ENCODE assay signal across 8 cellular contexts in genomic region chr15:22979069-22979698, GRCh38. TPM values are rescaled to one million over a fixed set of nuclear protein-coding genes. Genes with fewer than 3 reads are reported as not detected.
DNase-seq lines count a peak whose midpoint lies in the region; ATAC-seq and TF ChIP-seq lines count a peak whose summit lies in the region.

No MANE protein-coding gene starts in this region.

- H3K27ac Mint-ChIP-seq in CD14-positive monocyte, result peak overlapping the region in 6 of 7 donors; percentile 8 to 71 (median 52)

- dilution Hi-C loops in mammary epithelial cell (cut with HindIII; ENCODE audit: low sequenced_read_pairs), result no loop called here

- peak overlapping the region; percentile 97 to 98 for H3K4me3 Mint-ChIP-seq in CD14-positive monocyte

- WGBS in mammary epithelial cell (ENCODE audit: low coverage, missing lambda C conversion rate), result 6% methylated on average over 24 of the region's 54 CpGs
- 1 to 2% (median 1%) methylated on average over 28 to 54 of the region's 54 CpGs for WGBS in spleen, 5 donors

- H3K27ac ChIP-seq in SK-N-MC, result no peak overlapping the region
- peak overlapping the region; percentile 71 for H3K27ac ChIP-seq in mammary epithelial cell (ENCODE audit: insufficient read depth, low read depth, low read length)
- H3K27ac ChIP-seq in spleen, result peak overlapping the region; percentile 17 to 87 (median 82)

- peaks cover 13 to 22% (median 15%) of the 10 kb centered on the region in 3 donors for H3K27me3 Mint-ChIP-seq in CD14-positive monocyte (ENCODE audit: low read depth in 3 of 3)

- TF ChIP-seq POLR2A in spleen (IDR thresholded peaks at IDR 0.05), result no peak

- DNase-seq in CD14-positive monocyte (ENCODE audit: low spot score), result no peak
- DNase-seq in SK-N-MC (ENCODE audit: low read depth, low spot score), result no peak
- DNase-seq in mammary epithelial cell, result peak; percentile 60
- peak; percentile 64 for DNase-seq in iris pigment epithelial cell (ENCODE audit: low read depth)
- DNase-seq in spleen, result peak; percentile 86
- DNase-seq in Ammon's horn (ENCODE audit: low spot score), result no peak

- H3K36me3 Mint-ChIP-seq in CD14-positive monocyte, result no peaks in the 10 kb centered on the region

- ATAC-seq in GM19324 (IDR thresholded peaks at IDR 0.05; ENCODE audit: low FRiP score, unreplicated experiment), result peak; percentile 48
- ATAC-seq in HG03439 (IDR thresholded peaks at IDR 0.05; ENCODE audit: unreplicated experiment), result peak; percentile 63

- H3K4me1 ChIP-seq in mammary epithelial cell (ENCODE audit: insufficient read depth, low read length) (peaks cover 11% of the 10 kb centered on the region), spleen (peaks cover 5 to 49% (median 23%) of the 10 kb centered on the region in 6 donors)

- H4K20me1 ChIP-seq in mammary epithelial cell (ENCODE audit: insufficient read depth, low read length), result no peaks in the 10 kb centered on the region

- in situ Hi-C loops in mammary epithelial cell (cut with MboI; ENCODE audit: low sequenced_read_pairs in 2 of 2), result no loop called here

- H3K9ac ChIP-seq in SK-N-MC (ENCODE audit: insufficient read length) (peak overlapping the region; percentile 72), mammary epithelial cell (ENCODE audit: insufficient read depth, low read length) (peak overlapping the region; percentile 75)

- peak overlapping the region; percentile 90 for H3K4me2 ChIP-seq in mammary epithelial cell (ENCODE audit: insufficient read depth, low read depth, low read length)

- H3K27me3 ChIP-seq in mammary epithelial cell (ENCODE audit: insufficient read depth, low read length), result no peaks in the 10 kb centered on the region
- peaks cover 0 to 31% (median 20%) of the 10 kb centered on the region in 7 donors for H3K27me3 ChIP-seq in spleen (replicated peaks in 1 of 7)

- peak overlapping the region; percentile 82 for H2AFZ ChIP-seq in mammary epithelial cell (ENCODE audit: low read depth, low read length)

- peaks cover 32% of the 10 kb centered on the region for H3K4me1 Mint-ChIP-seq in CD14-positive monocyte

- BruUV-seq in mammary epithelial cell (replicated peaks; lab: Mats Ljungman, UMichigan), result TSS peak; percentile 22

- H3K9me3 ChIP-seq in SK-N-MC (ENCODE audit: low read depth, low read length), result no peaks in the 10 kb centered on the region
- no peaks in the 10 kb centered on the region for H3K9me3 ChIP-seq in mammary epithelial cell (replicated peaks; ENCODE audit: insufficient read depth, low read length)
- H3K9me3 ChIP-seq in spleen, result no peaks in the 10 kb centered on the region

- no peaks in the 10 kb centered on the region for H3K36me3 ChIP-seq in SK-N-MC (ENCODE audit: insufficient read depth, low read length)
- H3K36me3 ChIP-seq in mammary epithelial cell (ENCODE audit: insufficient read depth, low read length), result no peaks in the 10 kb centered on the region
- no peaks in the 10 kb centered on the region for H3K36me3 ChIP-seq in spleen

- H3K4me3 ChIP-seq in SK-N-MC (peak overlapping the region; percentile 87), mammary epithelial cell (replicated peaks in 1 of 3; ENCODE audit: insufficient read depth in 1 of 3, low read depth in 2 of 3, low read length in 3 of 3) (peak overlapping the region; percentile 45 to 88 (median 66)), spleen (peak overlapping the region; percentile 58 to 96 (median 80))

- H3K79me2 ChIP-seq in mammary epithelial cell (ENCODE audit: insufficient read depth, low read length), result peaks cover 55% of the 10 kb centered on the region

- CTCF ChIA-PET in mammary epithelial cell (lab: Charles Lee; ENCODE audit: low non-redundant PET), result no interaction called here

- intact Hi-C loops in CD14-positive monocyte (cut with micrococcal nuclease) (loop anchor here in 1 of 2 donors (5.0 kb wide), 1 partner anchor 58 kb away; the partner anchor contains the start of gene TUBGCP5), mammary epithelial cell (cut with micrococcal nuclease) (loop anchor here (1.0 to 5.0 kb wide), 6 partner anchors 11 to 140 kb away; partner anchors contain the start of gene NIPA2), spleen (cut with DNase I; ENCODE audit: low total_unique reads) (no loop called here)

- H3K9me3 Mint-ChIP-seq in CD14-positive monocyte, result peaks cover 0 to 3% (median 0%) of the 10 kb centered on the region in 7 donors

- TF ChIP-seq CTCF in CD14-positive monocyte (IDR thresholded peaks at IDR 0.05), result no peak
- TF ChIP-seq CTCF in mammary epithelial cell (conservative IDR thresholded peaks at IDR 0.05 in 1 of 2, IDR thresholded peaks at IDR 0.05 in 1 of 2; ENCODE audit: extremely low read depth in 1 of 2, insufficient read depth in 1 of 2, low read depth in 1 of 2, low read length in 2 of 2), result no peak
- TF ChIP-seq CTCF in spleen (IDR thresholded peaks at IDR 0.05 in 8 of 11, conservative IDR thresholded peaks at IDR 0.05 in 3 of 11), result no peak

RNA-seq across cellular contexts. Expression of gene CYFIP1, which starts 1.0 kb away (rescaled TPM):
- polyA plus RNA-seq in CD14-positive monocyte, result 10 to 100 TPM; 63.8 to 85.5 TPM
- total RNA-seq in mammary epithelial cell, result 100 to 1,000 TPM; 128 to 158 TPM
- polyA plus RNA-seq in mammary epithelial cell, result 73.3 TPM
- 292 TPM for polyA minus RNA-seq in mammary epithelial cell
- total RNA-seq in spleen, result 100 to 1,000 TPM in 3 of 7 donors, 10 to 100 TPM in 4; 75.2 to 139 (median 90.6) TPM
- 10 to 100 TPM; 11.5 to 30.3 (median 14.2) TPM for polyA plus RNA-seq in spleen

Comparison
In these comparisons a context has a peak if more than half of its experiments do, and no peak if none do; other contexts are left out.
1. DNase-seq: peak in mammary epithelial cell (single experiment), iris pigment epithelial cell (single experiment) and spleen (single experiment); none in CD14-positive monocyte (single experiment), SK-N-MC (single experiment) and Ammon's horn (single experiment).
2. Peak in every context shown above with its lines, with median percentiles within 50 percentile points of each other: H3K4me3 ChIP-seq.